Comparison of ENCODE assay signal across 9 cellular contexts in the genomic region with DNA sequence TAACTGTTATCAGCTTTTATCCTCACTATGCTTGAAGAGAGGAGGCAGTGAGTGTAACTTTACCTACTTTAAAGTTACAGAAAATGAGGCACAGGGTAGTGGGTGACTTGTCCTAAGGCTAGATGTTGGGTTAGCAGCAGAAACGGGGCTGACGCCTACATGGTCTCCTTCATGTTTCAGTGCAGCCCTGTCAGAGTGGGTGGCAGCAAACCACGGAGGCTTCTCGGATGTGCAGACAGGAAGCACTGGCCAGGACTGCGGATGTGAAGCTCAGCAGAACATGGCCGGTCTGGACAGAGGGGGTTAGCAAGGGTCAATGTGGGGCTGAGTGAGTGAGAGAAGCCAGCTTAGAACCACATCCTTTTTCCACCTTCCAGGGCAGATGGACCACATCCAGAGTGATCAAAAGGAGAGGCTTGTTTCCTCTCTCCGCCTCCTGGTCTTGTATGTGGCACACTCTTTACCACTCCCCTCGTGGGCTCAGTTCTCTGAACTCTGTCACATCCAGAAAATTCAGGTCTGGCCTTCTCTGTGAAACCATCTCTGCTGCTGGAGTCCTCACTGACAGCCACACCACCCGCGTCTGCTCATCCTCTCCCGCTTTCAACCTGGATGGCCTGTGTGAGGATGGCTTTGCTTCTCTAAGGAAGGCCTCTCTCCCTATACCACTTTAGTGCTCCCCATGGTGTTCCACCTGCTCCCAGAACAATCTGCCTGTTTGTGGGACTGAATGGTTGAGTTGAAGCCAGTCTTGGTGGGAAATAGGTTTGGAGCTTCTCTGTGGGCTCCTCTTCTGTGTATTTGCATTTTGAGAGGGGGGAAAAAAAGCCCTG. TPM values are rescaled to one million over a fixed set of nuclear protein-coding genes. Genes with fewer than 3 reads are reported as not detected.
DNase-seq lines count a peak whose midpoint lies in the region; ATAC-seq, FAIRE-seq and TF ChIP-seq lines count a peak whose summit lies in the region.
"Had no signal": no experiment of that assay in that cellular context is flagged by ENCODE, and none has a peak within 500 bp of the region (broad histone marks: within the 10 kb centered on the region; RNA-seq: fewer than 3 reads in every experiment).

No MANE protein-coding gene starts in this region.

- H3K9ac ChIP-seq in Loucy (ENCODE audit: low read depth, low read length, poor library complexity, severe bottlenecking), result peak overlapping the region; percentile 83
- peak overlapping the region in 2 of 3 donors; percentile 33 to 35 for H3K9ac ChIP-seq in skeletal muscle tissue (ENCODE audit: low read depth in 1 of 3, low read length in 3 of 3)

- H3K4me1 ChIP-seq in Loucy (ENCODE audit: insufficient read depth, low read length, poor library complexity, severe bottlenecking) (peaks cover 87% of the 10 kb centered on the region), skeletal muscle tissue (ENCODE audit: control insufficient read depth in 3 of 3, insufficient read depth in 3 of 3, low read length in 3 of 3) (peaks cover 30 to 48% (median 37%) of the 10 kb centered on the region in 3 donors)

- CTCF ChIA-PET in Calu3 (lab: Charles Lee), result no interaction called here

- peaks cover 3% of the 10 kb centered on the region for H4K20me1 ChIP-seq in Loucy (ENCODE audit: insufficient read depth, low read length, poor library complexity, severe bottlenecking)

- H3K27me3 Mint-ChIP-seq in Calu3 (ENCODE audit: unreplicated experiment), result no peaks in the 10 kb centered on the region
- H3K27me3 Mint-ChIP-seq in activated T-cell treated with anti-CD3 and anti-CD28 coated beads, Interleukin-2, amount 50 U/mL, for 4 hours (ENCODE audit: low read depth), result no peaks in the 10 kb centered on the region

- no peaks in the 10 kb centered on the region for H3K9me2 ChIP-seq in Loucy (replicated peaks; ENCODE audit: low read depth, low read length)

- H3K36me3 Mint-ChIP-seq in Calu3 (ENCODE audit: insufficient read depth, unreplicated experiment), result peaks cover 8% of the 10 kb centered on the region
- peaks cover 8% of the 10 kb centered on the region for H3K36me3 Mint-ChIP-seq in activated T-cell treated with anti-CD3 and anti-CD28 coated beads, Interleukin-2, amount 50 U/mL, for 4 hours (ENCODE audit: insufficient read depth)

- peak overlapping the region; percentile 32 for H3K27ac ChIP-seq in skeletal muscle tissue (ENCODE audit: low read depth, low read length)

- no peak overlapping the region for H2AFZ ChIP-seq in Loucy (ENCODE audit: low read length)

- no peaks in the 10 kb centered on the region for H3K9me3 Mint-ChIP-seq in Calu3 (ENCODE audit: low read depth, unreplicated experiment)
- H3K9me3 Mint-ChIP-seq in activated T-cell treated with anti-CD3 and anti-CD28 coated beads, Interleukin-2, amount 50 U/mL, for 4 hours, result no peaks in the 10 kb centered on the region

- H3K36me3 ChIP-seq in Loucy (ENCODE audit: insufficient read depth, low read length) (no peaks in the 10 kb centered on the region), skeletal muscle tissue (ENCODE audit: control insufficient read depth in 3 of 3, insufficient read depth in 3 of 3, low read length in 3 of 3) (no peaks in the 10 kb centered on the region)

- H3F3A ChIP-seq in Loucy (ENCODE audit: low read depth), result peaks cover 19% of the 10 kb centered on the region

- intact Hi-C loops in Calu3 (cut with micrococcal nuclease; ENCODE audit: unreplicated experiment), result no loop called here

- DNase-seq in Calu3, result no peak
- DNase-seq in activated T-cell treated with anti-CD3 and anti-CD28 coated beads, Interleukin-2, amount 50 U/mL, for 4 hours, result peak; percentile 60
- peak; percentile 43 for DNase-seq in germinal center (ENCODE audit: low spot score)
- no peak for DNase-seq in frontal cortex (ENCODE audit: low spot score in 2 of 2)
- DNase-seq in NCI-H2171 treated with DMSO at 0.1 percent for 48 hours (lab: John Stamatoyannopoulos, UW), result no peak

- peak overlapping the region; percentile 12 for H3K27ac Mint-ChIP-seq in Calu3 (ENCODE audit: unreplicated experiment)

- peaks cover 93% of the 10 kb centered on the region for H3K79me2 ChIP-seq in Loucy (ENCODE audit: insufficient read depth, low read length)

- H3K9me3 ChIP-seq in Loucy (ENCODE audit: insufficient read depth, low read depth, low read length) (no peaks in the 10 kb centered on the region), skeletal muscle tissue (ENCODE audit: control insufficient read depth in 3 of 3, low read length in 3 of 3) (no peaks in the 10 kb centered on the region)

- H3K27me3 ChIP-seq in Loucy (ENCODE audit: insufficient read depth, low read length, poor library complexity, severe bottlenecking), result no peaks in the 10 kb centered on the region
- no peaks in the 10 kb centered on the region for H3K27me3 ChIP-seq in skeletal muscle tissue (ENCODE audit: control insufficient read depth in 3 of 3, insufficient read depth in 3 of 3, low read length in 3 of 3)

- peak; percentile 76 for ATAC-seq in GM21528 (IDR thresholded peaks at IDR 0.05; ENCODE audit: low FRiP score, unreplicated experiment)
- ATAC-seq in activated T-cell treated with anti-CD3 and anti-CD28 coated beads, Interleukin-2, amount 50 U/mL, for 4 hours, result peak; percentile 88 to 90

- peaks cover 41% of the 10 kb centered on the region for H3K4me1 Mint-ChIP-seq in Calu3 (ENCODE audit: low read depth, unreplicated experiment)
- H3K4me1 Mint-ChIP-seq in activated T-cell treated with anti-CD3 and anti-CD28 coated beads, Interleukin-2, amount 50 U/mL, for 4 hours (ENCODE audit: low read depth), result peaks cover 93% of the 10 kb centered on the region

- H3K4me3 ChIP-seq in Loucy (ENCODE audit: low read length, poor library complexity, severe bottlenecking) (peak overlapping the region; percentile 71), skeletal muscle tissue (ENCODE audit: low read length in 3 of 3) (no peak overlapping the region)

- H3K4me3 Mint-ChIP-seq in Calu3 (ENCODE audit: low read depth, unreplicated experiment), result peak overlapping the region; percentile 25
- peak overlapping the region; percentile 75 for H3K4me3 Mint-ChIP-seq in activated T-cell treated with anti-CD3 and anti-CD28 coated beads, Interleukin-2, amount 50 U/mL, for 4 hours

- H3K4me2 ChIP-seq in Loucy (ENCODE audit: low read depth, low read length, poor library complexity, severe bottlenecking), result peak overlapping the region; percentile 98

- no TSS peak for BruUV-seq in Calu3 (replicated peaks; lab: Mats Ljungman, UMichigan)

- FAIRE-seq in frontal cortex (lab: Jason Lieb, UNC), result no peak
- FAIRE-seq: islet of Langerhans had no signal

- TF ChIP-seq CTCF in Calu3 (IDR thresholded peaks at IDR 0.05; ENCODE audit: unreplicated experiment), result no peak
- no peak for TF ChIP-seq CTCF in Loucy (conservative IDR thresholded peaks at IDR 0.05; ENCODE audit: low read length)

RNA-seq across cellular contexts. Expression of a gene that starts 14.1 kb away (rescaled TPM):
- total RNA-seq in Calu3 (2022), result 44.7 and 45.5 TPM in 2 replicates
- 100 to 1,000 TPM in 2 of 3 donors, 10 to 100 TPM in 1; 97.4 to 108 (median 103) TPM for total RNA-seq in activated T-cell treated with anti-CD3 and anti-CD28 coated beads, Interleukin-2, amount 50 U/mL, for 4 hours
- total RNA-seq in skeletal muscle tissue, result 10.4 TPM
- total RNA-seq in frontal cortex, result 4.9 TPM

RNA-seq across cellular contexts. Expression of a gene that starts 50.8 kb away (rescaled TPM):
- total RNA-seq in Calu3 (2022), result not detected in 2 replicates
- under 1 TPM in 1 of 3 donors, not detected in 2; 0.05 TPM for total RNA-seq in activated T-cell treated with anti-CD3 and anti-CD28 coated beads, Interleukin-2, amount 50 U/mL, for 4 hours
- total RNA-seq in skeletal muscle tissue, result not detected
- 4.5 TPM for total RNA-seq in frontal cortex

Comparison
In these comparisons a context has a peak if more than half of its experiments do, and no peak if none do; other contexts are left out.
1. DNase-seq: peak in activated T-cell treated with anti-CD3 and anti-CD28 coated beads, Interleukin-2, amount 50 U/mL, for 4 hours (single experiment) and germinal center (single experiment); none in Calu3 (single experiment), frontal cortex (0 of 2) and NCI-H2171 treated with DMSO at 0.1 percent for 48 hours (single experiment).